ENCODE assay signal across 14 cellular contexts in the genomic region with DNA sequence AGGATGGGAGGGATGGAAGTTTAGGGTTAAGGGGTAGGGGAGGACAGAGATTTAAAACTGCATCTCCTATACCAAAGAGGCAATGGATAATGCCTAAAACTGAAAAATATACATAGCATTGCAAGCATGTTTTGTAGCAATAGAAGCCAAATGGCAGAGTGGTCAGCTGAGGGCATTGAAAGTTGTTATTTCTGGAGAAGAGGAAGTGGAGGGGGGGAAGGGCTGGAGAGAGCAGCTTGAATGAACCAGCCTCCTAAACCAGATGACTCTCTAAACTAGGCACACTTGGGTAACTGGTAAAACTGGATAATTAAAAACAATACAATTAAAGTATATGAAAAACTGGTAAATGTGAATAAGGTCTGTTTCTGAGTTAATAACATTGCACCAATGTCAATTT.
DNase-seq lines count a peak whose midpoint lies in the region; TF ChIP-seq lines count a peak whose summit lies in the region.
"Had no signal": no experiment of that assay in that cellular context is flagged by ENCODE, and none has a peak within 500 bp of the region (broad histone marks: within the 10 kb centered on the region; RNA-seq: fewer than 3 reads in every experiment).

No MANE protein-coding gene starts in this region.

- H3K27me3 ChIP-seq in GM23248 (replicated peaks; ENCODE audit: insufficient read depth) (no peaks in the 10 kb centered on the region), esophagus muscularis mucosa (no peaks in the 10 kb centered on the region), skeletal muscle tissue (ENCODE audit: control insufficient read depth in 3 of 3, insufficient read depth in 3 of 3, low read length in 3 of 3) (no peaks in the 10 kb centered on the region)
- H3K27me3 ChIP-seq: BE2C had no signal

- H3F3A ChIP-seq in GM23248 (ENCODE audit: insufficient read depth), result peaks cover 18% of the 10 kb centered on the region; the same call in 1 of the 2 replicates

- intact Hi-C loops in esophagus muscularis mucosa (cut with DNase I), result no loop called here

- H3K36me3 ChIP-seq in GM23248 (ENCODE audit: low read depth) (no peaks in the 10 kb centered on the region), esophagus muscularis mucosa (no peaks in the 10 kb centered on the region), skeletal muscle tissue (ENCODE audit: control insufficient read depth in 3 of 3, insufficient read depth in 3 of 3, low read length in 3 of 3) (no peaks in the 10 kb centered on the region)
- H3K36me3 ChIP-seq: BE2C had no signal

- no peak overlapping the region for H3K4me3 ChIP-seq in GM23248
- no peak overlapping the region for H3K4me3 ChIP-seq in esophagus muscularis mucosa
- no peak overlapping the region for H3K4me3 ChIP-seq in skeletal muscle tissue (ENCODE audit: low read length in 3 of 3)
- H3K4me3 ChIP-seq: lung had no signal

- H2AFZ ChIP-seq in GM23248, result no peak overlapping the region

- H3K9me3 ChIP-seq in GM23248 (ENCODE audit: low read depth), result no peaks in the 10 kb centered on the region
- no peaks in the 10 kb centered on the region for H3K9me3 ChIP-seq in esophagus muscularis mucosa
- H3K9me3 ChIP-seq in skeletal muscle tissue (ENCODE audit: control insufficient read depth in 3 of 3, low read length in 3 of 3), result no peaks in the 10 kb centered on the region
- H3K9me3 ChIP-seq: BE2C had no signal

- H3K27ac ChIP-seq in GM23248 (peak overlapping the region; percentile 83), esophagus muscularis mucosa (replicated peaks in 1 of 4) (peak overlapping the region in 3 of 4 donors; percentile 40 to 74 (median 63)), skeletal muscle tissue (ENCODE audit: low read depth, low read length) (peak overlapping the region; percentile 68)

- H4K20me1 ChIP-seq in GM23248 (ENCODE audit: insufficient read depth), result no peaks in the 10 kb centered on the region

- peak overlapping the region; percentile 48 for H3K4me2 ChIP-seq in GM23248 (ENCODE audit: unreplicated experiment)

- TF ChIP-seq POLR2A in esophagus muscularis mucosa (IDR thresholded peaks at IDR 0.05; ENCODE audit: low read depth), result no peak

- H3K79me2 ChIP-seq in GM23248 (ENCODE audit: insufficient read depth), result no peaks in the 10 kb centered on the region

- no peaks in the 10 kb centered on the region for H3K9me2 ChIP-seq in GM23248 (ENCODE audit: insufficient read depth)

- TF ChIP-seq EP300 in esophagus muscularis mucosa (IDR thresholded peaks at IDR 0.05), result no peak

- in situ Hi-C loops in GM23248 (cut with MboI), result no loop called here

- H3K4me1 ChIP-seq in GM23248 (ENCODE audit: insufficient read depth) (peaks cover 47% of the 10 kb centered on the region), esophagus muscularis mucosa (peaks cover 23 to 46% (median 34%) of the 10 kb centered on the region in 4 donors), skeletal muscle tissue (ENCODE audit: control insufficient read depth in 3 of 3, insufficient read depth in 3 of 3, low read length in 3 of 3) (peaks cover 29 to 39% (median 39%) of the 10 kb centered on the region in 3 donors)

- peak overlapping the region; percentile 49; the same call in 1 of the 2 replicates for H3K9ac ChIP-seq in GM23248
- H3K9ac ChIP-seq in skeletal muscle tissue (ENCODE audit: low read depth in 1 of 3, low read length in 3 of 3), result no peak overlapping the region

- DNase-seq in GM23248, result no peak
- peak; percentile 52 for DNase-seq in NOMO-1 treated with dmso at 0.1 percent for 144 hours (lab: John Stamatoyannopoulos, UW; ENCODE audit: unreplicated experiment)
- DNase-seq in esophagus muscularis mucosa (ENCODE audit: extremely low spot score), result no peak
- DNase-seq in NCI-H2227 treated with DMSO at 0.1 percent for 48 hours (lab: John Stamatoyannopoulos, UW), result no peak
- DNase-seq in stimulated activated CD4-positive, alpha-beta T cell treated with anti-CD3 and anti-CD28 coated beads, Interleukin-2, amount 100 ng/mL, for 48 hours, result no peak
- DNase-seq in NCI-H524 treated with DMSO at 0.1 percent for 48 hours (lab: John Stamatoyannopoulos, UW), result no peak
- DNase-seq: activated CD4-positive, CD25-positive, alpha-beta regulatory T cell; activated effector memory CD4-positive, alpha-beta T cell treated with anti-CD3 and anti-CD28 coated beads, Interleukin-2, amount 50 U/mL, for 16 hours; NCI-H510A; stimulated activated CD4-positive, alpha-beta T cell treated with anti-CD3 and anti-CD28 coated beads, Interleukin-4, amount 100 ng/mL, for 4 hours; T-cell had no signal

- TF ChIP-seq CTCF in esophagus muscularis mucosa (IDR thresholded peaks at IDR 0.05), result no peak
